1 cellular context compared by ENCODE assay signal in genomic region chr21:42198949-42199348, GRCh38.
TF ChIP-seq lines count a peak whose summit lies in the region.

No MANE protein-coding gene starts in this region.

TF ChIP-seq in K562, 482 proteins besides CTCF, POLR2A, EP300 and RAD21 (continued from another document):
- TF ChIP-seq ESRRA (IDR thresholded peaks at IDR 0.05; ENCODE audit: borderline replicate concordance, low read depth) (0 out of 2 replicates have a peak, but pooled peaks have one; percentile 14), SMAD1 (IDR thresholded peaks at IDR 0.05; ENCODE audit: low read depth, low read length, partially characterized antibody) (no peak), ZFP1 (CRISPR knock-in tag; IDR thresholded peaks at IDR 0.05) (no peak), PTBP1 (IDR thresholded peaks at IDR 0.05; ENCODE audit: low read depth, low read length) (no peak), ZNF347 (CRISPR knock-in tag; IDR thresholded peaks at IDR 0.05; ENCODE audit: low read depth) (no peak), NR2F6 (CRISPR knock-in tag; IDR thresholded peaks at IDR 0.05) (0 out of 2 replicates have a peak, but pooled peaks have one; percentile 25)
